ENCODE assay signal across 19 cellular contexts in genomic region chr16:971981-972315, GRCh38. TPM values are rescaled to one million over a fixed set of nuclear protein-coding genes. Genes with fewer than 3 reads are reported as not detected.
DNase-seq lines count a peak whose midpoint lies in the region; ATAC-seq and TF ChIP-seq lines count a peak whose summit lies in the region.
"Had no signal": no experiment of that assay in that cellular context is flagged by ENCODE, and none has a peak within 500 bp of the region (broad histone marks: within the 10 kb centered on the region; RNA-seq: fewer than 3 reads in every experiment).

No MANE protein-coding gene starts in this region.

- no peak overlapping the region for H3K4me3 ChIP-seq in CD4-positive, alpha-beta memory T cell (ENCODE audit: low read length in 2 of 2)
- H3K4me3 ChIP-seq: mucosa of descending colon had no signal

- H3K36me3 Mint-ChIP-seq in CD14-positive monocyte (peaks cover 15 to 19% of the 10 kb centered on the region in 2 donors), neural crest cell (ENCODE audit: low read depth) (peaks cover 8% of the 10 kb centered on the region)
- peaks cover 4 to 9% of the 10 kb centered on the region in 2 donors for H3K36me3 Mint-ChIP-seq in CD4-positive, alpha-beta memory T cell
- peaks cover 1% of the 10 kb centered on the region for H3K36me3 Mint-ChIP-seq in central memory CD8-positive, alpha-beta T cell (ENCODE audit: insufficient read depth)

- TF ChIP-seq CTCF in CD14-positive monocyte (IDR thresholded peaks at IDR 0.05) (no peak), neural crest cell (conservative IDR thresholded peaks at IDR 0.05) (no peak)

- H3K36me3 ChIP-seq in CD4-positive, alpha-beta memory T cell (ENCODE audit: insufficient read depth, low read length), result no peaks in the 10 kb centered on the region

- no peaks in the 10 kb centered on the region for H3K9me3 ChIP-seq in CD4-positive, alpha-beta memory T cell (ENCODE audit: control insufficient read depth in 1 of 2, low read length in 2 of 2)
- H3K9me3 ChIP-seq: esophagus squamous epithelium, mucosa of descending colon, SK-N-SH, thoracic aorta had no signal

- H3K27me3 ChIP-seq in CD4-positive, alpha-beta memory T cell (ENCODE audit: insufficient read depth, low read length), result no peaks in the 10 kb centered on the region

- peaks cover 12 to 29% (median 15%) of the 10 kb centered on the region in 3 donors for H3K27me3 Mint-ChIP-seq in CD14-positive monocyte (ENCODE audit: low read depth in 3 of 3)
- H3K27me3 Mint-ChIP-seq in CD4-positive, alpha-beta memory T cell, result no peaks in the 10 kb centered on the region
- no peaks in the 10 kb centered on the region for H3K27me3 Mint-ChIP-seq in central memory CD8-positive, alpha-beta T cell
- H3K27me3 Mint-ChIP-seq in neural crest cell (ENCODE audit: low read depth), result peaks cover 10% of the 10 kb centered on the region

- H3K4me3 Mint-ChIP-seq in CD14-positive monocyte (peak overlapping the region; percentile 50 to 53), neural crest cell (peak overlapping the region; percentile 87)
- peak overlapping the region in 6 of 8 donors; percentile 49 to 82 (median 70) for H3K4me3 Mint-ChIP-seq in CD4-positive, alpha-beta memory T cell
- H3K4me3 Mint-ChIP-seq in central memory CD8-positive, alpha-beta T cell, result peak overlapping the region; percentile 70

- DNase-seq in CD14-positive monocyte (ENCODE audit: low spot score), result no peak
- no peak for DNase-seq in CD4-positive, alpha-beta memory T cell
- DNase-seq in central memory CD8-positive, alpha-beta T cell (ENCODE audit: low spot score in 2 of 2), result no peak
- no peak for DNase-seq in neural crest cell (ENCODE audit: low read depth, low spot score)
- DNase-seq in NCI-H146 (lab: John Stamatoyannopoulos, UW), result no peak
- DNase-seq in NCI-H2107 treated with DMSO at 0.1 percent for 48 hours (lab: John Stamatoyannopoulos, UW; ENCODE audit: unreplicated experiment), result no peak
- DNase-seq: activated CD8-positive, alpha-beta memory T cell treated with anti-CD3 and anti-CD28 coated beads, Interleukin-2, amount 50 U/mL, for 48 hours; aorta; dermis blood vessel endothelial cell; esophagus squamous epithelium; IMR-90; kidney; MV-4-11; NCI-H2107; NCI-H748 treated with DMSO at 0.1 percent for 48 hours; SK-N-SH had no signal

- H3K4me1 Mint-ChIP-seq in CD14-positive monocyte, result peaks cover 11% of the 10 kb centered on the region
- H3K4me1 Mint-ChIP-seq in CD4-positive, alpha-beta memory T cell, result peaks cover 7 to 33% (median 22%) of the 10 kb centered on the region in 4 donors
- peaks cover 18% of the 10 kb centered on the region for H3K4me1 Mint-ChIP-seq in central memory CD8-positive, alpha-beta T cell
- peaks cover 57% of the 10 kb centered on the region for H3K4me1 Mint-ChIP-seq in neural crest cell

- no peak overlapping the region for H3K27ac ChIP-seq in CD4-positive, alpha-beta memory T cell (ENCODE audit: low read depth, low read length)

- no peak for ATAC-seq in central memory CD8-positive, alpha-beta T cell (replicated peaks; ENCODE audit: extremely low read depth, poor library complexity, severe bottlenecking)
- ATAC-seq in activated CD4-positive, CD25-positive, alpha-beta regulatory T cell treated with anti-CD3 and anti-CD28 coated beads, Interleukin-2, amount 50 U/mL, for 24 hours, result no peak
- ATAC-seq: mucosa of descending colon had no signal

- CTCF ChIA-PET in CD4-positive, alpha-beta memory T cell (lab: Charles Lee; ENCODE audit: partially characterized antibody), result no interaction called here

- H3K9me3 Mint-ChIP-seq in CD14-positive monocyte (peaks cover 3 to 17% (median 7%) of the 10 kb centered on the region in 7 donors), neural crest cell (no peaks in the 10 kb centered on the region)
- no peaks in the 10 kb centered on the region for H3K9me3 Mint-ChIP-seq in CD4-positive, alpha-beta memory T cell
- no peaks in the 10 kb centered on the region for H3K9me3 Mint-ChIP-seq in central memory CD8-positive, alpha-beta T cell

- POLR2A ChIA-PET in CD4-positive, alpha-beta memory T cell (lab: Charles Lee; ENCODE audit: partially characterized antibody), result interaction anchor here (1.4 to 10.8 kb wide), 3 partner anchors 9 to 31 kb away, joined by 14 to 120 read pairs (median 17); partner anchors contain the start of gene SOX8

- intact Hi-C loops in CD14-positive monocyte (cut with micrococcal nuclease), result loop anchor here in 1 of 2 donors (2.0 kb wide), 1 partner anchor 165 kb away; no protein-coding TSS in a partner anchor
- intact Hi-C loops in CD4-positive, alpha-beta memory T cell (cut with micrococcal nuclease), result loop anchor here (1.0 to 2.0 kb wide), 4 partner anchors 9 to 383 kb away; partner anchors contain the start of genes CHTF18, RPUSD1 and SOX8

- peaks cover 16% of the 10 kb centered on the region for H3K4me1 ChIP-seq in CD4-positive, alpha-beta memory T cell (ENCODE audit: insufficient read depth, low read length)

- H3K27ac Mint-ChIP-seq in CD14-positive monocyte (no peak overlapping the region), neural crest cell (ENCODE audit: unreplicated experiment) (no peak overlapping the region)
- peak overlapping the region in 5 of 7 donors; percentile 28 to 89 (median 61) for H3K27ac Mint-ChIP-seq in CD4-positive, alpha-beta memory T cell
- H3K27ac Mint-ChIP-seq in central memory CD8-positive, alpha-beta T cell (ENCODE audit: low read depth), result no peak overlapping the region

RNA-seq across cellular contexts. Expression of gene LMF1, which starts 1.2 kb away (rescaled TPM):
- 10 to 100 TPM in 1 of 2 donors, 1 to 10 TPM in 1; 5.9 to 10.6 TPM for polyA plus RNA-seq in CD14-positive monocyte
- 10 to 100 TPM; 50.0 to 59.7 TPM for total RNA-seq in CD4-positive, alpha-beta memory T cell
- polyA plus RNA-seq in CD4-positive, alpha-beta memory T cell, result 10 to 100 TPM in 1 of 2 donors, 1 to 10 TPM in 1; 8.5 to 15.2 TPM
- total RNA-seq in neural crest cell, result 16.0 and 19.4 TPM in 2 replicates

RNA-seq across cellular contexts. Expression of gene SOX8, which starts 9.6 kb away (rescaled TPM):
- polyA plus RNA-seq in CD14-positive monocyte, result not detected
- total RNA-seq in CD4-positive, alpha-beta memory T cell, result 1 to 10 TPM; 3.1 to 3.4 TPM
- polyA plus RNA-seq in CD4-positive, alpha-beta memory T cell, result 1 to 10 TPM in 1 of 2 donors, under 1 TPM in 1; 0.47 to 1.6 TPM
- 19.4 and 19.8 TPM in 2 replicates for total RNA-seq in neural crest cell
- polyA plus RNA-seq: SK-N-SH had no signal

Comparison
In these comparisons a context has a peak if more than half of its experiments do, and no peak if none do; other contexts are left out.
1. H3K27ac Mint-ChIP-seq: peak in CD4-positive, alpha-beta memory T cell (5 of 7); none in CD14-positive monocyte (0 of 7), central memory CD8-positive, alpha-beta T cell (single experiment) and neural crest cell (single experiment).
2. Peak in every context shown above with its lines, with median percentiles within 50 percentile points of each other: H3K4me3 Mint-ChIP-seq.